In the genomic region with DNA sequence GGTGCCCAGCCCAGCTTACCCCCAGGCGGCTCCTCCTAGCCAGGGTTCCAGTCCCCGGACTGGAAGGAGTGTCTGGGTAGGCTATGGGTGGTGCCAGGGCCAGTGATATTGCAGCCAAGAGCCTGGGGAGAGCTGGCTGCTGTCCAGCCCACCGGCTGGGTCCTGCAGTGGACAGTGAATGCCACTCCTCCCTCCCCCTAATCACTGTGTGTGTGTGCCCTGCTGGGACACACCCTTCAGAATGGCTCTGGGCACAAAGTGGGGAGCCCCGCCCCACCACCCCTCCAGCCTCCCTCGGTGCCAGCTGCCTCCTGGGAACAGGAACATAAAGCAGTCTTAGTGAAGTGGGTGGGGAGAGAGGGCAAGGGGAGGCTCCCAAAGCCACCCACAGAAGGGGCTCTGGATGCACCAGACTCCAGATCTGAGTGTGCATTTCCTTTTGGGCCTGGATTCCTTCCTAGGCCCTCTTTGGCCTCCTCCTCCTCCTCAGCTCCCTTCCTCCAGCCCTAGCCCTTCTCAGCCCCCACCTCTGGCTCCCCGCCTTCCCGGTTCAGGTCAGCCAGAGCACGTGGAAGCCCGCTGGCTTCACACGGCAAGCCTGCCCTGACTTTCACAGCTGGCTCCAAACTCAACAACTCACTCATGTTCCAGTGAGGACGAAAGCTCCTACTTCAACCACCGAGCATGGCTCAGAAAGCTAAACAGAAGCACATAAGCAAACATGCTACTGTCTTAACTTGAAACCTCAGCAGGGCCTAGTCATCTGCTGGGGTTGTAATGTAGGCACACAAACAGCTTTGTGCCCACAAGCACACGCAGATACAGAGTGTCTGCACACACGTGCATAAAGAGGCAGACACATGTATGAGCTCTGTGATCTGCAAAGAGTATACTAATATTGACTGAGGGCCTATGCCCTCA, we compare ENCODE assay signal across 10 cellular contexts.
A peak's percentile ranks its signal among the peaks of the same experiment; 100 is the strongest.
DNase-seq lines count a peak whose midpoint lies in the region; ATAC-seq and TF ChIP-seq lines count a peak whose summit lies in the region.
"Had no signal": no experiment of that assay in that cellular context is flagged by ENCODE, and none has a peak within 500 bp of the region (broad histone marks: within the 10 kb centered on the region; RNA-seq: fewer than 3 reads in every experiment).

No MANE protein-coding gene starts in this region.

- ATAC-seq in psoas muscle = peak; percentile 29 to 55 (median 40)
- ATAC-seq in naive thymus-derived CD4-positive, alpha-beta T cell = no peak
- ATAC-seq: activated T-helper 17 cell treated with anti-CD3 and anti-CD28 coated beads, Interleukin-2, amount 50 U/mL, for 72 hours had no signal

- H3K27ac ChIP-seq in esophagus squamous epithelium (peak overlapping the region; percentile 80 to 97 (median 90)), psoas muscle (no peak overlapping the region), brain microvascular endothelial cell (no peak overlapping the region)
- H3K27ac ChIP-seq in naive thymus-derived CD4-positive, alpha-beta T cell (ENCODE audit: low read depth, low read length) = no peak overlapping the region

- no peak overlapping the region for H3K4me3 ChIP-seq in esophagus squamous epithelium
- H3K4me3 ChIP-seq in psoas muscle = no peak overlapping the region
- H3K4me3 ChIP-seq in naive thymus-derived CD4-positive, alpha-beta T cell (ENCODE audit: low read length) = no peak overlapping the region
- no peak overlapping the region for H3K4me3 ChIP-seq in brain microvascular endothelial cell (ENCODE audit: low read depth, low read length)

- H3K27me3 ChIP-seq in esophagus squamous epithelium = peaks cover 0 to 20% (median 0%) of the 10 kb centered on the region in 4 donors
- H3K27me3 ChIP-seq in psoas muscle (ENCODE audit: insufficient read depth in 3 of 3, low read length in 2 of 3) = peaks cover 0 to 15% (median 0%) of the 10 kb centered on the region in 3 donors
- H3K27me3 ChIP-seq in naive thymus-derived CD4-positive, alpha-beta T cell (ENCODE audit: control insufficient read depth in 2 of 2, insufficient read depth in 2 of 2, low read length in 2 of 2) = no peaks in the 10 kb centered on the region
- H3K27me3 ChIP-seq in brain microvascular endothelial cell (replicated peaks) = peaks cover 39% of the 10 kb centered on the region

- no peaks in the 10 kb centered on the region for H3K36me3 ChIP-seq in esophagus squamous epithelium
- H3K36me3 ChIP-seq in psoas muscle (ENCODE audit: insufficient read depth in 1 of 2, low read depth in 1 of 2) = no peaks in the 10 kb centered on the region
- no peaks in the 10 kb centered on the region for H3K36me3 ChIP-seq in naive thymus-derived CD4-positive, alpha-beta T cell (ENCODE audit: control insufficient read depth in 2 of 3, insufficient read depth in 3 of 3, low read length in 3 of 3)
- H3K36me3 ChIP-seq in brain microvascular endothelial cell (replicated peaks) = no peaks in the 10 kb centered on the region

- H3K9me3 ChIP-seq in esophagus squamous epithelium (no peaks in the 10 kb centered on the region), psoas muscle (no peaks in the 10 kb centered on the region)
- H3K9me3 ChIP-seq in naive thymus-derived CD4-positive, alpha-beta T cell (ENCODE audit: control insufficient read depth in 2 of 3, low read length in 3 of 3) = no peaks in the 10 kb centered on the region

- H3K36me3 Mint-ChIP-seq in naive thymus-derived CD4-positive, alpha-beta T cell = peaks cover 0 to 2% (median 0%) of the 10 kb centered on the region in 5 donors

- 27 to 38% methylated on average over 8 to 11 of the region's 14 CpGs for WGBS in esophagus squamous epithelium, 2 donors
- 34 to 41% (median 40%) methylated on average over 14 of the region's 14 CpGs for WGBS in psoas muscle, 3 donors

- peaks cover 35 to 60% (median 47%) of the 10 kb centered on the region in 5 donors for H3K27me3 Mint-ChIP-seq in naive thymus-derived CD4-positive, alpha-beta T cell

- no peak for TF ChIP-seq CTCF in esophagus squamous epithelium (IDR thresholded peaks at IDR 0.05)
- TF ChIP-seq CTCF in psoas muscle (IDR thresholded peaks at IDR 0.05) = no peak
- no peak for TF ChIP-seq CTCF in brain microvascular endothelial cell (IDR thresholded peaks at IDR 0.05; ENCODE audit: low read depth, low read length, missing control alignments)

- in situ Hi-C loops in brain microvascular endothelial cell (cut with HindIII; ENCODE audit: low pct_ligation_motif_present, low sequenced_read_pairs) = no loop called here

- CTCF ChIA-PET in naive thymus-derived CD4-positive, alpha-beta T cell (lab: Charles Lee) = no interaction called here

- H3K4me1 Mint-ChIP-seq in naive thymus-derived CD4-positive, alpha-beta T cell = peaks cover 0 to 33% (median 10%) of the 10 kb centered on the region in 7 donors
- H3K4me1 Mint-ChIP-seq: activated T-helper 17 cell treated with anti-CD3 and anti-CD28 coated beads, Interleukin-2, amount 50 U/mL, for 72 hours had no signal

- peak; percentile 70 for DNase-seq in DMS79 (lab: John Stamatoyannopoulos, UW)
- DNase-seq in NCI-H226 = peak; percentile 68
- DNase-seq in esophagus squamous epithelium (lab: John Stamatoyannopoulos, UW) = no peak
- no peak for DNase-seq in psoas muscle
- DNase-seq in naive thymus-derived CD4-positive, alpha-beta T cell = no peak
- no peak for DNase-seq in brain microvascular endothelial cell
- no peak for DNase-seq in activated CD4-positive, alpha-beta T cell treated with anti-CD3 and anti-CD28 coated beads, Interleukin-2, amount 50 U/mL, for 4 hours
- DNase-seq in posterior vena cava (ENCODE audit: low spot score) = no peak
- DNase-seq: NCI-H526 had no signal

- no peak for TF ChIP-seq POLR2A in esophagus squamous epithelium (IDR thresholded peaks at IDR 0.05)

- intact Hi-C loops in esophagus squamous epithelium (cut with DNase I) (no loop called here), psoas muscle (cut with DNase I) (no loop called here), posterior vena cava (cut with DNase I) (loop anchor here (5.0 to 10.0 kb wide), 4 partner anchors 105 to 1598 kb away; no protein-coding TSS in a partner anchor)
- intact Hi-C loops in naive thymus-derived CD4-positive, alpha-beta T cell (cut with micrococcal nuclease) = no loop called here

- no peak overlapping the region for H3K27ac Mint-ChIP-seq in naive thymus-derived CD4-positive, alpha-beta T cell
- H3K27ac Mint-ChIP-seq: activated T-helper 17 cell treated with anti-CD3 and anti-CD28 coated beads, Interleukin-2, amount 50 U/mL, for 72 hours had no signal

- H3K4me1 ChIP-seq in esophagus squamous epithelium (peaks cover 29 to 90% (median 43%) of the 10 kb centered on the region in 3 donors), psoas muscle (peaks cover 13% of the 10 kb centered on the region)
- H3K4me1 ChIP-seq in naive thymus-derived CD4-positive, alpha-beta T cell (ENCODE audit: control insufficient read depth in 2 of 2, insufficient read depth in 2 of 2, low read length in 2 of 2) = no peaks in the 10 kb centered on the region

- POLR2A ChIA-PET in naive thymus-derived CD4-positive, alpha-beta T cell (lab: Charles Lee) = no interaction called here

- H3K4me3 Mint-ChIP-seq in naive thymus-derived CD4-positive, alpha-beta T cell = no peak overlapping the region
- H3K4me3 Mint-ChIP-seq: activated T-helper 17 cell treated with anti-CD3 and anti-CD28 coated beads, Interleukin-2, amount 50 U/mL, for 72 hours had no signal

- H3K9me3 Mint-ChIP-seq in naive thymus-derived CD4-positive, alpha-beta T cell = no peaks in the 10 kb centered on the region
- H3K9me3 Mint-ChIP-seq: activated T-helper 17 cell treated with anti-CD3 and anti-CD28 coated beads, Interleukin-2, amount 50 U/mL, for 72 hours had no signal

Comparison
In these comparisons a context has a peak if more than half of its experiments do, and no peak if none do; other contexts are left out.
1. DNase-seq: peak in DMS79 (single experiment) and NCI-H226 (single experiment); none in esophagus squamous epithelium (single experiment), psoas muscle (0 of 2), naive thymus-derived CD4-positive, alpha-beta T cell (0 of 9), brain microvascular endothelial cell (single experiment), activated CD4-positive, alpha-beta T cell treated with anti-CD3 and anti-CD28 coated beads, Interleukin-2, amount 50 U/mL, for 4 hours (0 of 2) and posterior vena cava (single experiment).
2. H3K27ac ChIP-seq: peak in esophagus squamous epithelium (4 of 4); none in psoas muscle (single experiment), naive thymus-derived CD4-positive, alpha-beta T cell (single experiment) and brain microvascular endothelial cell (single experiment).
3. intact Hi-C loops: an anchor here in posterior vena cava (5.0 to 10.0 kb wide); none called in esophagus squamous epithelium, psoas muscle and naive thymus-derived CD4-positive, alpha-beta T cell.